ENCODE assay signal across 8 cellular contexts in genomic region chr13:60163525-60164471, GRCh38. TPM values are rescaled to one million over a fixed set of nuclear protein-coding genes. Genes with fewer than 3 reads are reported as not detected.
DNase-seq lines count a peak whose midpoint lies in the region; TF ChIP-seq lines count a peak whose summit lies in the region.

Gene DIAPH3, minus strand, starts transcription at chr13:60163928. Its CDS starts 162 bp downstream, at chr13:60163766.

- H3K4me3 ChIP-seq in effector memory CD4-positive, alpha-beta T cell (ENCODE audit: insufficient read depth, low read depth, low read length, poor library complexity, severe bottlenecking) = peak within 1 kb of the TSS; percentile 66

- H3K4me1 ChIP-seq in effector memory CD4-positive, alpha-beta T cell (ENCODE audit: control insufficient read depth, insufficient read depth, low read length, poor library complexity, severe bottlenecking) = peaks cover 7% of the 10 kb centered on the region

- H3K27me3 ChIP-seq in effector memory CD4-positive, alpha-beta T cell (replicated peaks; ENCODE audit: control insufficient read depth, insufficient read depth, low read length, poor library complexity, severe bottlenecking) = no peaks in the 10 kb centered on the region

- no peaks in the 10 kb centered on the region for H3K36me3 ChIP-seq in effector memory CD4-positive, alpha-beta T cell (ENCODE audit: control insufficient read depth, insufficient read depth, low read length)

- TF ChIP-seq CTCF in GM20000 (IDR thresholded peaks at IDR 0.05; ENCODE audit: extremely low read depth, missing control alignments) = no peak

- no peaks in the 10 kb centered on the region for H3K9me3 ChIP-seq in effector memory CD4-positive, alpha-beta T cell (ENCODE audit: control insufficient read depth, low read length)

- DNase-seq in COLO668 (lab: John Stamatoyannopoulos, UW; ENCODE audit: unreplicated experiment) = peak; percentile 100
- peak; percentile 91 for DNase-seq in GM20000 (ENCODE audit: low spot score)
- peak; percentile 98 for DNase-seq in HT-29 (ENCODE audit: low spot score)
- peak; percentile 94 to 96 for DNase-seq in NOMO-1 (lab: John Stamatoyannopoulos, UW; ENCODE audit: unreplicated experiment in 2 of 2)
- peak; percentile 79 to 87 (median 83) for DNase-seq in effector memory CD4-positive, alpha-beta T cell
- DNase-seq in medulla oblongata (ENCODE audit: extremely low spot score) = peak; percentile 97
- DNase-seq in stimulated activated CD8-positive, alpha-beta memory T cell treated with anti-CD3 and anti-CD28 coated beads, Interleukin-12 subunit alpha, Interleukin-12 subunit beta, amount 100 ng/mL, for 1 hour (ENCODE audit: low read depth) = peak; percentile 86

- POLR2A ChIA-PET in activated CD8-positive, alpha-beta memory T cell treated with anti-CD3 and anti-CD28 coated beads for 36 hours (lab: Charles Lee) = interaction anchor here (0.6 kb wide), 1 partner anchor 31 kb away, joined by 3 read pairs; no protein-coding TSS in a partner anchor

- CTCF ChIA-PET in activated CD8-positive, alpha-beta memory T cell treated with anti-CD3 and anti-CD28 coated beads for 36 hours (lab: Charles Lee) = interaction anchor here (0.6 kb wide), 1 partner anchor 26 kb away, joined by 3 read pairs; no protein-coding TSS in a partner anchor

- peak within 1 kb of the TSS; percentile 65 for H3K27ac ChIP-seq in effector memory CD4-positive, alpha-beta T cell (ENCODE audit: insufficient read depth, low read length, poor library complexity, severe bottlenecking)

RNA-seq across cellular contexts. Expression of gene DIAPH3, which starts in this region (rescaled TPM):
- 7.9 and 8.1 TPM in 2 replicates for total RNA-seq in HT-29 (2014; rRNA removed; shearing (Covaris generic))
- 10 to 100 TPM; 18.8 to 19.0 TPM for total RNA-seq in activated CD8-positive, alpha-beta memory T cell treated with anti-CD3 and anti-CD28 coated beads for 36 hours

Comparison
In these comparisons a context has a peak if more than half of its experiments do, and no peak if none do; other contexts are left out.
1. Peak in every context shown above with its lines: DNase-seq, H3K4me3 ChIP-seq and H3K27ac ChIP-seq.